2 cellular contexts compared by ENCODE assay signal in genomic region chr7:74115326-74115725, GRCh38.
TF ChIP-seq lines count a peak whose summit lies in the region.

No MANE protein-coding gene starts in this region.

TF ChIP-seq in HCT116, 20 proteins besides CTCF, POLR2A, EP300 and RAD21 (continued from another document):
- no peak for TF ChIP-seq EZH2phosphoT487 (IDR thresholded peaks at IDR 0.05; ENCODE audit: borderline replicate concordance)

TF ChIP-seq in SK-N-SH, 30 proteins besides CTCF, POLR2A, EP300 and RAD21 (continued from another document):
- TF ChIP-seq USF2 (IDR thresholded peaks at IDR 0.05; ENCODE audit: borderline replicate concordance, low read depth, low read length) (no peak), CHD2 (IDR thresholded peaks at IDR 0.05; ENCODE audit: low read length, partially characterized antibody) (no peak), JUND (IDR thresholded peaks at IDR 0.05) (no peak), IRF3 (IDR thresholded peaks at IDR 0.05; ENCODE audit: low read depth, low read length) (no peak), RCOR1 (IDR thresholded peaks at IDR 0.05; ENCODE audit: low read length) (no peak)
